In genomic region chr2:29528891-29529520, GRCh38 we compare ENCODE assay signal across 8 cellular contexts.
A peak's percentile ranks its signal among the peaks of the same experiment; 100 is the strongest.
DNase-seq lines count a peak whose midpoint lies in the region; ATAC-seq and TF ChIP-seq lines count a peak whose summit lies in the region.

No MANE protein-coding gene starts in this region.

- peak overlapping the region; percentile 58 for H3K9ac ChIP-seq in GM23248

- H3K4me3 ChIP-seq in GM23248 (peak overlapping the region; percentile 45), heart right ventricle (peak overlapping the region in 1 of 10 donors; percentile 2), tibial nerve (no peak overlapping the region)

- peak overlapping the region; percentile 55 for H3K4me2 ChIP-seq in GM23248 (ENCODE audit: unreplicated experiment)

- no peaks in the 10 kb centered on the region for H3K9me2 ChIP-seq in GM23248 (ENCODE audit: insufficient read depth)

- intact Hi-C loops in heart right ventricle (cut with DNase I), result no loop called here

- peaks cover 7% of the 10 kb centered on the region; the same call in 1 of the 2 replicates for H3K27me3 ChIP-seq in GM23248 (replicated peaks; ENCODE audit: insufficient read depth)
- H3K27me3 ChIP-seq in heart right ventricle, result peaks cover 0 to 11% (median 0%) of the 10 kb centered on the region in 7 donors
- H3K27me3 ChIP-seq in tibial nerve, result no peaks in the 10 kb centered on the region

- peak overlapping the region; percentile 66 for H2AFZ ChIP-seq in GM23248

- peaks cover 5% of the 10 kb centered on the region for H3K4me1 ChIP-seq in GM23248 (ENCODE audit: insufficient read depth)
- H3K4me1 ChIP-seq in heart right ventricle, result peaks cover 0 to 15% (median 0%) of the 10 kb centered on the region in 9 donors
- peaks cover 0 to 6% (median 0%) of the 10 kb centered on the region in 4 donors for H3K4me1 ChIP-seq in tibial nerve

- H3K36me3 ChIP-seq in GM23248 (ENCODE audit: low read depth), result no peaks in the 10 kb centered on the region
- no peaks in the 10 kb centered on the region for H3K36me3 ChIP-seq in heart right ventricle
- H3K36me3 ChIP-seq in tibial nerve, result no peaks in the 10 kb centered on the region

- peak; percentile 81 for DNase-seq in GM23248
- peak; percentile 40 for DNase-seq in T1000 (lab: John Stamatoyannopoulos, UW)
- DNase-seq in heart right ventricle, result peak; percentile 38 to 57
- peak; percentile 13 to 18 for DNase-seq in stimulated activated CD4-positive, alpha-beta T cell treated with anti-CD3 and anti-CD28 coated beads, Interleukin-15, amount 100 ng/mL, for 48 hours (ENCODE audit: low read depth in 2 of 2)
- no peak for DNase-seq in midbrain (lab: John Stamatoyannopoulos, UW)
- no peak for DNase-seq in tibial nerve (ENCODE audit: low spot score in 2 of 2)
- no peak for DNase-seq in iPS-NIHi7 (ENCODE audit: extremely low spot score)

- peaks cover 14% of the 10 kb centered on the region for H3F3A ChIP-seq in GM23248 (ENCODE audit: insufficient read depth)

- ATAC-seq in heart right ventricle (peak; percentile 69 to 90 (median 86)), GM21390 (IDR thresholded peaks at IDR 0.05; ENCODE audit: unreplicated experiment) (no peak)

- H3K27ac ChIP-seq in GM23248 (peak overlapping the region; percentile 40), heart right ventricle (no peak overlapping the region), tibial nerve (no peak overlapping the region)

- no peak for TF ChIP-seq EP300 in tibial nerve (IDR thresholded peaks at IDR 0.05)

- in situ Hi-C loops in GM23248 (cut with MboI), result no loop called here

- 1 to 2% methylated on average over 18 of the region's 18 CpGs for WGBS in GM23248 (ENCODE audit: low coverage in 1 of 2, low lambda C conversion rate in 2 of 2, missing lambda C conversion rate in 2 of 2), 2 experiments
- WGBS in heart right ventricle, 2 donors, result 15% methylated on average over 18 of the region's 18 CpGs
- 18 to 38% methylated on average over 18 of the region's 18 CpGs for WGBS in tibial nerve, 2 donors

- H4K20me1 ChIP-seq in GM23248 (ENCODE audit: insufficient read depth), result no peaks in the 10 kb centered on the region

- no peak for TF ChIP-seq POLR2A in tibial nerve (IDR thresholded peaks at IDR 0.05)

- H3K9me3 ChIP-seq in GM23248 (ENCODE audit: low read depth) (no peaks in the 10 kb centered on the region), heart right ventricle (no peaks in the 10 kb centered on the region), tibial nerve (no peaks in the 10 kb centered on the region)

- TF ChIP-seq CTCF in heart right ventricle (IDR thresholded peaks at IDR 0.05), result no peak
- TF ChIP-seq CTCF in tibial nerve (IDR thresholded peaks at IDR 0.05), result no peak

- H3K79me2 ChIP-seq in GM23248 (ENCODE audit: insufficient read depth), result no peaks in the 10 kb centered on the region

Comparison
In these comparisons a context has a peak if more than half of its experiments do, and no peak if none do; other contexts are left out.
1. DNase-seq: peak in GM23248 (single experiment), T1000 (single experiment), heart right ventricle (2 of 2) and stimulated activated CD4-positive, alpha-beta T cell treated with anti-CD3 and anti-CD28 coated beads, Interleukin-15, amount 100 ng/mL, for 48 hours (2 of 2); none in midbrain (single experiment), tibial nerve (0 of 2) and iPS-NIHi7 (single experiment).